In the genomic region with DNA sequence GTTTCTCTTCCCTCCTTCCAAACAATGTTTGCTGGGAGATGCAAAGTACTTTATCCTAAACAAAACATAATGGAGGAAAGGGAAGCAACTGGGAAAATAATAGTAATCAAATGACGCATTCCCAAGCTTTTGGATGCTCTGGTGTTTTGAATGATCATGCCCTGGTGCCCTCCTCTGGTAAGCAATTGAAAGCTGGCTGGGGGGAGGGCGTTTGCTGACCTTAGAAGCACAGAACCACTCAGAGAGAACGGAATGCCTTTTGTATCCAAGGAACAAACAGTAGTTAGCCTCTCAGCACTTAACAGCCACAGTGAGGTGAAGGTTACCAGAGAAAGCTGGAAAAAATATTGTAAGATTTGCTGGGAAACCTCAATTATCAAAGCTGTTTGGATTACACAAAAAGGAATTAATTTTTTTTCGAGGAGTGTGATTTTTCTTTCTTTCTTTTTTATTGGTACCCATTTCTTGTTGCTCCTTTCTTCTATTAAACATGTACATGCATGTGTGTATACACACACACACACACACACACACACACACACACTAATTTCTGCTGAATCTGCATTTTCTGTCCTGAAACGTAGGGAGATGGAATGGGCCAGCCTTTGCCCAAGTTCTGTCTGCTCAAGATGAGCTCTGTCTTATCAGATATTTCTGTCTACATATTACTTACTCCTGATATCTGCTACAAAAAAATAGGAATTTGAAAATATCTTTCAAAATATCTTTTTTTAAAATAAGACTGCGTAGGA, we compare ENCODE assay signal across 21 cellular contexts.
DNase-seq lines count a peak whose midpoint lies in the region; ATAC-seq and TF ChIP-seq lines count a peak whose summit lies in the region.
"Had no signal": no experiment of that assay in that cellular context is flagged by ENCODE, and none has a peak within 500 bp of the region (broad histone marks: within the 10 kb centered on the region; RNA-seq: fewer than 3 reads in every experiment).

No MANE protein-coding gene starts in this region.

- peaks cover 8% of the 10 kb centered on the region; the same call in 1 of the 2 replicates for H3F3A ChIP-seq in GM23248 (ENCODE audit: insufficient read depth)

- in situ Hi-C loops in GM23248 (cut with MboI): no loop called here

- H3K4me3 Mint-ChIP-seq in nephron progenitor cell: no peak overlapping the region
- H3K4me3 Mint-ChIP-seq: activated naive CD4-positive, alpha-beta T cell treated with anti-CD3 and anti-CD28 coated beads, Interleukin-2, amount 50 U/mL, for 24 hours; activated T-cell treated with anti-CD3 and anti-CD28 coated beads, Interleukin-2, amount 50 U/mL, for 24 hours had no signal

- H3K9me2 ChIP-seq in GM23248 (ENCODE audit: insufficient read depth): no peaks in the 10 kb centered on the region

- no peaks in the 10 kb centered on the region for H3K27me3 Mint-ChIP-seq in nephron progenitor cell (ENCODE audit: low read depth, poor library complexity)
- H3K27me3 Mint-ChIP-seq: activated T-cell treated with anti-CD3 and anti-CD28 coated beads, Interleukin-2, amount 50 U/mL, for 24 hours had no signal

- no peaks in the 10 kb centered on the region for H3K9me3 ChIP-seq in GM23248 (ENCODE audit: low read depth)
- H3K9me3 ChIP-seq: ovary, testis had no signal

- WGBS in GM23248 (ENCODE audit: low coverage in 1 of 2, low lambda C conversion rate in 2 of 2, missing lambda C conversion rate in 2 of 2), 2 experiments: 29 to 33% methylated on average over 6 of the region's 6 CpGs

- no peak overlapping the region for H3K9ac ChIP-seq in GM23248

- no peak for TF ChIP-seq CTCF in nephron progenitor cell (IDR thresholded peaks at IDR 0.05)

- H3K4me3 ChIP-seq in GM23248: no peak overlapping the region
- H3K4me3 ChIP-seq: coronary artery, gastroesophageal sphincter, ovary, smooth muscle cell, testis had no signal

- H3K36me3 Mint-ChIP-seq in nephron progenitor cell (ENCODE audit: low read depth): no peaks in the 10 kb centered on the region
- H3K36me3 Mint-ChIP-seq: activated naive CD4-positive, alpha-beta T cell treated with anti-CD3 and anti-CD28 coated beads, Interleukin-2, amount 50 U/mL, for 24 hours had no signal

- H3K27me3 ChIP-seq in GM23248 (replicated peaks; ENCODE audit: insufficient read depth): peaks cover 9% of the 10 kb centered on the region; the same call in 1 of the 2 replicates
- H3K27me3 ChIP-seq: gastroesophageal sphincter, ovary, testis had no signal

- ATAC-seq in GM21576 (IDR thresholded peaks at IDR 0.05; ENCODE audit: unreplicated experiment) (no peak), HG02852 (IDR thresholded peaks at IDR 0.05; ENCODE audit: unreplicated experiment) (no peak)
- ATAC-seq: gastroesophageal sphincter had no signal

- H3K79me2 ChIP-seq in GM23248 (ENCODE audit: insufficient read depth): no peaks in the 10 kb centered on the region

- H3K27ac Mint-ChIP-seq in nephron progenitor cell: no peak overlapping the region
- H3K27ac Mint-ChIP-seq: activated naive CD4-positive, alpha-beta T cell treated with anti-CD3 and anti-CD28 coated beads, Interleukin-2, amount 50 U/mL, for 24 hours; activated T-cell treated with anti-CD3 and anti-CD28 coated beads, Interleukin-2, amount 50 U/mL, for 24 hours had no signal

- no peaks in the 10 kb centered on the region for H4K20me1 ChIP-seq in GM23248 (ENCODE audit: insufficient read depth)

- peaks cover 29% of the 10 kb centered on the region for H3K4me1 Mint-ChIP-seq in nephron progenitor cell
- H3K4me1 Mint-ChIP-seq: activated naive CD4-positive, alpha-beta T cell treated with anti-CD3 and anti-CD28 coated beads, Interleukin-2, amount 50 U/mL, for 24 hours had no signal

- no peaks in the 10 kb centered on the region for H3K36me3 ChIP-seq in GM23248 (ENCODE audit: low read depth)
- H3K36me3 ChIP-seq: gastroesophageal sphincter, ovary had no signal

- no peak overlapping the region for H2AFZ ChIP-seq in GM23248

- no peak overlapping the region for H3K27ac ChIP-seq in GM23248
- H3K27ac ChIP-seq: coronary artery, epithelial cell of prostate, gastroesophageal sphincter, ovary, RWPE1, testis had no signal

- peaks cover 14% of the 10 kb centered on the region for H3K9me3 Mint-ChIP-seq in nephron progenitor cell

- no peak overlapping the region for H3K4me2 ChIP-seq in GM23248 (ENCODE audit: unreplicated experiment)
- H3K4me2 ChIP-seq: smooth muscle cell had no signal

- peaks cover 8% of the 10 kb centered on the region; the same call in 1 of the 2 replicates for H3K4me1 ChIP-seq in GM23248 (ENCODE audit: insufficient read depth)
- H3K4me1 ChIP-seq: gastroesophageal sphincter, testis had no signal

- DNase-seq in GM23248: peak; percentile 20
- DNase-seq in astrocyte of the hippocampus (ENCODE audit: low read depth, low spot score): peak; percentile 47
- DNase-seq in iPS DF 19.7 (ENCODE audit: low read depth, low spot score): peak; percentile 47
- DNase-seq in nephron progenitor cell: peak; percentile 25
- DNase-seq in NCI-H510A (lab: John Stamatoyannopoulos, UW): no peak
- no peak for DNase-seq in activated naive CD4-positive, alpha-beta T cell (lab: John Stamatoyannopoulos, UW)
- DNase-seq: activated CD4-positive, alpha-beta T cell treated with anti-CD3 and anti-CD28 coated beads, Interleukin-2, amount 50 U/mL, for 48 hours; activated T-cell treated with anti-CD3 and anti-CD28 coated beads, Interleukin-2, amount 50 U/mL, for 24 hours; KBM-7; NCI-H1048; NCI-H2171 treated with DMSO at 0.1 percent for 48 hours; ovary; testis had no signal

Comparison
In these comparisons a context has a peak if more than half of its experiments do, and no peak if none do; other contexts are left out.
1. DNase-seq: peak in GM23248 (single experiment), astrocyte of the hippocampus (single experiment), iPS DF 19.7 (single experiment) and nephron progenitor cell (single experiment); none in NCI-H510A (single experiment) and activated naive CD4-positive, alpha-beta T cell (0 of 4).